In the genomic region with DNA sequence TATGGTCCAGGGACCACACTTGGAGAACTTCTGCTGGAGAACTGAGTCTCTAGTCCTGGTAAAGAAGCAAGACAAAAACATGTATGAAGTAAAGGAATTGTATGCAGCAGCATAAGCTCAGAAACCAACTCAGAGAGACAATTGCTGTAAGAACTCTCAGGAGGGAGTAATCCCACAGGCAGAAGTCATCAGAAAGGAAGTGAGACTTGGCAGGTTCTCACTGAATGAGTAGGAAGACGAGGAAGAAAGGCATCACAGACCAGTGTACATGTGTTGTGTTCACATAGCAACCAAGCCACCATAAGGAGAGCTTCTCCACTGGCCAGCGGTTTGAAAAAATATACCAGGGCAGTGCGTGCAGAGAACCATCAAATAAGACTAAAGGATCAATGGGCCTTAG, we compare ENCODE assay signal across 16 cellular contexts. TPM values are rescaled to one million over a fixed set of nuclear protein-coding genes. Genes with fewer than 3 reads are reported as not detected.
DNase-seq lines count a peak whose midpoint lies in the region; ATAC-seq and TF ChIP-seq lines count a peak whose summit lies in the region.
"Had no signal": no experiment of that assay in that cellular context is flagged by ENCODE, and none has a peak within 500 bp of the region (broad histone marks: within the 10 kb centered on the region; RNA-seq: fewer than 3 reads in every experiment).

No MANE protein-coding gene starts in this region.

- no peaks in the 10 kb centered on the region for H3K27me3 Mint-ChIP-seq in nephron progenitor cell (ENCODE audit: low read depth, poor library complexity)

- H3K36me3 ChIP-seq in MG63: no peaks in the 10 kb centered on the region
- no peaks in the 10 kb centered on the region for H3K36me3 ChIP-seq in PC-9 (ENCODE audit: low read depth)
- H3K36me3 ChIP-seq: BLaER1, prostate gland, tibial nerve had no signal

- CTCF ChIA-PET in PC-9 (lab: Charles Lee): no interaction called here

- H3K36me3 Mint-ChIP-seq in nephron progenitor cell (ENCODE audit: low read depth): no peaks in the 10 kb centered on the region

- H3K79me2 ChIP-seq in PC-9 (ENCODE audit: low read depth): no peaks in the 10 kb centered on the region

- no peaks in the 10 kb centered on the region for H4K20me1 ChIP-seq in PC-9 (ENCODE audit: insufficient read depth)
- H4K20me1 ChIP-seq: BLaER1 had no signal

- no peaks in the 10 kb centered on the region for H3K27me3 ChIP-seq in MG63
- no peaks in the 10 kb centered on the region for H3K27me3 ChIP-seq in PC-9 (ENCODE audit: insufficient read depth, low read depth)
- H3K27me3 ChIP-seq: BLaER1, dorsolateral prefrontal cortex, tibial nerve had no signal

- peak; percentile 24 for DNase-seq in Daoy (ENCODE audit: low read depth)
- DNase-seq in MG63: peak; percentile 71
- DNase-seq in epithelial cell of esophagus (ENCODE audit: low read depth): peak; percentile 55
- DNase-seq in nephron progenitor cell: no peak
- no peak for DNase-seq in PC-9
- DNase-seq in NOMO-1 treated with DMSO at 0.1 percent for 48 hours (lab: John Stamatoyannopoulos, UW; ENCODE audit: unreplicated experiment): no peak
- DNase-seq: activated T-cell treated with anti-CD3 and anti-CD28 coated beads, Interleukin-2, amount 50 U/mL, for 48 hours; dorsolateral prefrontal cortex; NCI-H1694; NCI-H526 treated with DMSO at 0.1 percent for 48 hours had no signal

- no peak overlapping the region for H3K4me2 ChIP-seq in PC-9
- H3K4me2 ChIP-seq: BLaER1 had no signal

- POLR2A ChIA-PET in PC-9 (lab: Charles Lee; ENCODE audit: unreplicated experiment): no interaction called here

- intact Hi-C loops in PC-9 (cut with micrococcal nuclease; ENCODE audit: unreplicated experiment): loop anchor here (10.0 kb wide), 1 partner anchor 178 kb away; no protein-coding TSS in a partner anchor

- no peak overlapping the region for H3K4me3 ChIP-seq in MG63
- H3K4me3 ChIP-seq in epithelial cell of esophagus (ENCODE audit: low read length): no peak overlapping the region
- no peak overlapping the region for H3K4me3 ChIP-seq in PC-9
- H3K4me3 ChIP-seq: BLaER1, dorsolateral prefrontal cortex, prostate gland, tibial nerve had no signal

- H3K9me3 ChIP-seq in MG63 (no peaks in the 10 kb centered on the region), PC-9 (ENCODE audit: insufficient read depth, low read depth) (no peaks in the 10 kb centered on the region)
- H3K9me3 ChIP-seq: BLaER1, prostate gland, tibial nerve had no signal

- ATAC-seq in activated CD4-positive, CD25-positive, alpha-beta regulatory T cell treated with anti-CD3 and anti-CD28 coated beads, Interleukin-2, amount 50 U/mL, for 24 hours: no peak
- no peak for ATAC-seq in GM21390 (IDR thresholded peaks at IDR 0.05; ENCODE audit: unreplicated experiment)

- no peaks in the 10 kb centered on the region for H3K9me2 ChIP-seq in PC-9 (ENCODE audit: insufficient read depth)

- peaks cover 27% of the 10 kb centered on the region for H3K4me1 ChIP-seq in PC-9 (replicated peaks; ENCODE audit: insufficient read depth)
- H3K4me1 ChIP-seq: BLaER1, prostate gland had no signal

- peaks cover 4% of the 10 kb centered on the region for H3F3A ChIP-seq in PC-9 (ENCODE audit: insufficient read depth, low read depth)

- peak overlapping the region; percentile 9 for H3K27ac Mint-ChIP-seq in nephron progenitor cell
- H3K27ac Mint-ChIP-seq: T-helper 2 cell treated with Interferon-gamma antibody and Interleukin-4, amounts not matched to agents 5 μg/mL and 100 μg/mL, for 36 hours had no signal

- H3K4me1 Mint-ChIP-seq in nephron progenitor cell: peaks cover 45% of the 10 kb centered on the region

- TF ChIP-seq CTCF in epithelial cell of esophagus (IDR thresholded peaks at IDR 0.05; ENCODE audit: insufficient read depth, low read depth, low read length, missing control alignments) (no peak), nephron progenitor cell (IDR thresholded peaks at IDR 0.05) (no peak), PC-9 (conservative IDR thresholded peaks at IDR 0.05) (no peak)

- no peak overlapping the region for H2AFZ ChIP-seq in PC-9

- H3K4me3 Mint-ChIP-seq in nephron progenitor cell: no peak overlapping the region
- H3K4me3 Mint-ChIP-seq: T-helper 2 cell treated with Interferon-gamma antibody and Interleukin-4, amounts not matched to agents 5 μg/mL and 100 μg/mL, for 36 hours had no signal

- H3K27ac ChIP-seq in PC-9: no peak overlapping the region
- H3K27ac ChIP-seq: BLaER1, dorsolateral prefrontal cortex, prostate gland, tibial nerve had no signal

- no peaks in the 10 kb centered on the region for H3K9me3 Mint-ChIP-seq in nephron progenitor cell
- H3K9me3 Mint-ChIP-seq: T-helper 2 cell treated with Interferon-gamma antibody and Interleukin-4, amounts not matched to agents 5 μg/mL and 100 μg/mL, for 36 hours had no signal

- no TSS peak for BruUV-seq in PC-9 (replicated peaks; lab: Mats Ljungman, UMichigan)

RNA-seq across cellular contexts. Expression of a gene that starts 57.9 kb away (rescaled TPM):
- total RNA-seq in Daoy (2014; rRNA removed; shearing (Covaris generic)): 0.91 and 1.7 TPM in 2 replicates
- total RNA-seq in MG63 (2014; rRNA removed; shearing (Covaris generic); ENCODE audit: low replicate concordance): 114 and 131 TPM in 2 replicates
- total RNA-seq in PC-9 (2021): 0.63 and 0.65 TPM in 2 replicates

Comparison
In these comparisons a context has a peak if more than half of its experiments do, and no peak if none do; other contexts are left out.
1. DNase-seq: peak in Daoy (single experiment), MG63 (single experiment) and epithelial cell of esophagus (single experiment); none in nephron progenitor cell (single experiment), PC-9 (0 of 2) and NOMO-1 treated with DMSO at 0.1 percent for 48 hours (single experiment).
2. RNA of a gene that starts 57.9 kb away (total RNA-seq): 114 to 131 TPM in MG63; 0.91 to 1.7 TPM in Daoy and 0.63 to 0.65 TPM in PC-9; every median in the first group is over 10 times any median in the second.